1 cellular context compared by ENCODE assay signal in the genomic region with DNA sequence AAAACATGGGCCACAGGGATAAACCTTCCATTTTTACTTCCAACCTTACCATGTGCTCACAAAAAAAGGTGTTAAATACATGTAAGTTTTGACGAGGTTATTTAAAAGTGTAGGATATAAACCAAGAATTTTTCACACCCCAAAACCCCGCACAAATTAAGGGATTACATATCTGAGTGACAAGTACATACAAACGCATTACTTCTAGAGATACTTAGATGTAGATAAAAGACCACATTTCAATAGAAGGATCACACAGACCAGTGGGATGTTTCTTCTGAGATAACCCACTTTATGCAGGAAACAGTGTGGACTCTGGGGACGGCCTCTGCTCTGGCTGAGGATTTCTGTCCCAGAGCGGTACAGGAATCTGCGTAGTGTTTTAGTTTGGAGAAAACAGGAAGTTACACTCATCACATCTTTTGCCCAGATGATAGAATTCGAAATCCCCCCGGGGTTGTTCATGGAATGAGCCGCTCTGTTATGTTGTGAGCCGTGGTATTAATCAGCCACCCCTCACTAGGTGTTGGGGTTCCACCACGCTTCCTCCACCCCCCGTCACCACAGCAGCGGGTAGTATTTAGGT.
TF ChIP-seq lines count a peak whose summit lies in the region.

No MANE protein-coding gene starts in this region.

TF ChIP-seq in SK-N-SH, 30 proteins besides CTCF, POLR2A, EP300 and RAD21 (continued from another document):
- TF ChIP-seq, protein P1, sequence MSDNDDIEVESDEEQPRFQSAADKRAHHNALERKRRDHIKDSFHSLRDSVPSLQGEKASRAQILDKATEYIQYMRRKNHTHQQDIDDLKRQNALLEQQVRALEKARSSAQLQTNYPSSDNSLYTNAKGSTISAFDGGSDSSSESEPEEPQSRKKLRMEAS (IDR thresholded peaks at IDR 0.05; ENCODE audit: low read depth), result no peak
- TF ChIP-seq NRF1 (IDR thresholded peaks at IDR 0.05; ENCODE audit: low read depth, low read length) (no peak), GATA2 (CRISPR knock-in tag; IDR thresholded peaks at IDR 0.05) (no peak)
